20 cellular contexts compared by ENCODE assay signal in the genomic region with DNA sequence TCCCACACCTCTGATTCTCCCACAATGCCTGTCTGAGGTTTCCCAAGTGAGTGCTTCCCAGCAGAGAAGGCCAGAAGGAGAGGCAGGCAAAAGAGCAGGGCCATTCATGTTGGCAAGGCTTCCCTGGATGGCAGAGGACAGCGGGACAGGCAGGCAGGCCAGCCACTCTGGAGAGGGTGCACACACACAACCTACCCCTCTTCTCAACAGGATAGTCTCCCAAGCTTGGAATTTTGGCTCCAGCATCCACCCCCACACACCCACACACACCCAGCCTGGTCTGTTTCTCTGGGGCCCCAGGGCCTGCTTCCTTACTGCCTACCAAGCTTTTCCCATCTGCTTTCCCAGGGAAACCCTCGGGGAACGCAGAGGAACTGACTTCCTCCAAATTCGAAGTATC. TPM values are rescaled to one million over a fixed set of nuclear protein-coding genes. Genes with fewer than 3 reads are reported as not detected.
DNase-seq lines count a peak whose midpoint lies in the region; ATAC-seq and TF ChIP-seq lines count a peak whose summit lies in the region.
"Had no signal": no experiment of that assay in that cellular context is flagged by ENCODE, and none has a peak within 500 bp of the region (broad histone marks: within the 10 kb centered on the region; RNA-seq: fewer than 3 reads in every experiment).

No MANE protein-coding gene starts in this region.

- no peak overlapping the region for H4K91ac ChIP-seq in neuronal stem cell (ENCODE audit: low read depth, low read length, poor library complexity)

- H3K27ac ChIP-seq in RWPE1 (peak overlapping the region; percentile 12; the same call in 1 of the 2 replicates), endodermal cell (ENCODE audit: low read depth, low read length) (no peak overlapping the region), neuronal stem cell (replicated peaks; ENCODE audit: low read length) (no peak overlapping the region)
- H3K27ac ChIP-seq: A549, PC-9, SJSA1 had no signal

- no peak overlapping the region for H4K8ac ChIP-seq in neuronal stem cell (ENCODE audit: low read depth, low read length)

- H2AK5ac ChIP-seq in neuronal stem cell (ENCODE audit: low read depth, low read length) = peak overlapping the region; percentile 82

- H3K36me3 Mint-ChIP-seq in endodermal cell (ENCODE audit: low read depth) = no peaks in the 10 kb centered on the region
- H3K36me3 Mint-ChIP-seq: CD8-positive, alpha-beta T cell had no signal

- ATAC-seq in GM21526 (IDR thresholded peaks at IDR 0.05; ENCODE audit: low FRiP score, unreplicated experiment) = no peak
- ATAC-seq: CD8-positive, alpha-beta T cell; HCT116 had no signal

- H3K23ac ChIP-seq in neuronal stem cell (ENCODE audit: low read depth, low read length, poor library complexity) = no peak overlapping the region

- no peaks in the 10 kb centered on the region for H3K9me3 Mint-ChIP-seq in endodermal cell
- H3K9me3 Mint-ChIP-seq: CD8-positive, alpha-beta T cell had no signal

- no peak overlapping the region for H3K14ac ChIP-seq in neuronal stem cell (ENCODE audit: low read length)

- POLR2A ChIA-PET in RWPE1 (lab: Yijun Ruan, JAX; ENCODE audit: low non-redundant PET) = interaction anchor here (0.6 kb wide), 1 partner anchor 10 kb away, joined by 5 read pairs; no protein-coding TSS in a partner anchor

- H3K27ac Mint-ChIP-seq in endodermal cell = no peak overlapping the region
- H3K27ac Mint-ChIP-seq: CD8-positive, alpha-beta T cell had no signal

- CTCF ChIA-PET in RWPE1 (lab: Yijun Ruan, JAX) = no interaction called here

- no peak overlapping the region for H3K4me3 Mint-ChIP-seq in endodermal cell
- H3K4me3 Mint-ChIP-seq: CD8-positive, alpha-beta T cell had no signal

- H3K9ac ChIP-seq in endodermal cell (ENCODE audit: extremely low read depth, low read length, poor library complexity, severe bottlenecking) (no peak overlapping the region), neuronal stem cell (ENCODE audit: low read depth, low read length, poor library complexity) (no peak overlapping the region)

- H3K27me3 ChIP-seq in endodermal cell (ENCODE audit: control insufficient read depth, insufficient read depth, low read length, poor library complexity, severe bottlenecking) = peaks cover 12% of the 10 kb centered on the region
- peaks cover 0 to 12% (median 0%) of the 10 kb centered on the region in 3 experiments for H3K27me3 ChIP-seq in neuronal stem cell (ENCODE audit: control insufficient read depth in 3 of 3, insufficient read depth in 3 of 3, low read depth in 1 of 3, low read length in 3 of 3)
- H3K27me3 ChIP-seq: SJSA1 had no signal

- no peaks in the 10 kb centered on the region for H3K9me3 ChIP-seq in endodermal cell (ENCODE audit: control insufficient read depth, low read length)
- no peaks in the 10 kb centered on the region for H3K9me3 ChIP-seq in neuronal stem cell (replicated peaks in 1 of 2; ENCODE audit: control insufficient read depth in 2 of 2, insufficient read depth in 1 of 2, low read depth in 1 of 2, low read length in 2 of 2)
- H3K9me3 ChIP-seq: A549, Caco-2, SJSA1 had no signal

- H3K18ac ChIP-seq in neuronal stem cell (ENCODE audit: low read length) = no peak overlapping the region

- no peaks in the 10 kb centered on the region for H3K79me1 ChIP-seq in neuronal stem cell (ENCODE audit: low read depth, low read length)

- H2BK15ac ChIP-seq in neuronal stem cell (ENCODE audit: low read length) = no peak overlapping the region

- DNase-seq in RWPE1 (ENCODE audit: low spot score) (no peak), endodermal cell (peak; percentile 52), neuronal stem cell (ENCODE audit: low spot score) (no peak), NOMO-1 treated with dmso at 0.1 percent for 144 hours (lab: John Stamatoyannopoulos, UW; ENCODE audit: unreplicated experiment) (no peak), Ammon's horn (ENCODE audit: low spot score) (no peak)
- no peak for DNase-seq in activated T-cell treated with anti-CD3 and anti-CD28 coated beads, Interleukin-2, amount 50 U/mL, for 1 hour
- DNase-seq: AML-193; CD8-positive, alpha-beta T cell; Kasumi-1; NCI-H1105; NCI-H1436 treated with DMSO at 0.1 percent for 48 hours; NCI-H187 treated with DMSO at 0.1 percent for 48 hours; NCI-H2171 treated with DMSO at 0.1 percent for 48 hours; NCI-H774; PC-9 had no signal

- H2AFZ ChIP-seq in neuronal stem cell (ENCODE audit: low read length) = peak overlapping the region; percentile 56
- H2AFZ ChIP-seq: PC-9 had no signal

- H3K4me3 ChIP-seq in endodermal cell (ENCODE audit: low read length) (no peak overlapping the region), neuronal stem cell (ENCODE audit: low read length in 2 of 2) (no peak overlapping the region)
- H3K4me3 ChIP-seq: A549, PC-9, SJSA1 had no signal

- peaks cover 39% of the 10 kb centered on the region for H3K27me3 Mint-ChIP-seq in endodermal cell (ENCODE audit: insufficient read depth)

- H2BK12ac ChIP-seq in neuronal stem cell (ENCODE audit: low read length) = no peak overlapping the region

- no peak overlapping the region for H3K4ac ChIP-seq in neuronal stem cell (ENCODE audit: low read length)

- no peak overlapping the region for H2BK120ac ChIP-seq in neuronal stem cell (ENCODE audit: low read depth, low read length)

- H3K4me1 Mint-ChIP-seq in endodermal cell = peaks cover 7% of the 10 kb centered on the region

- TF ChIP-seq CTCF in RWPE1 (conservative IDR thresholded peaks at IDR 0.05; ENCODE audit: low read depth) (no peak), endodermal cell (conservative IDR thresholded peaks at IDR 0.05) (no peak)

- no peak overlapping the region for H3K4me2 ChIP-seq in neuronal stem cell (ENCODE audit: insufficient read depth, low read length, poor library complexity, severe bottlenecking)
- H3K4me2 ChIP-seq: A549, PC-9 had no signal

- H3K4me1 ChIP-seq in endodermal cell (ENCODE audit: control insufficient read depth, insufficient read depth, low read length) = no peaks in the 10 kb centered on the region
- H3K4me1 ChIP-seq in neuronal stem cell (ENCODE audit: control insufficient read depth in 2 of 2, insufficient read depth in 1 of 2, low read depth in 1 of 2, low read length in 2 of 2) = peaks cover 0 to 3% of the 10 kb centered on the region in 2 donors
- H3K4me1 ChIP-seq: A549, SJSA1 had no signal

- H2BK5ac ChIP-seq in neuronal stem cell (ENCODE audit: low read length) = peak overlapping the region; percentile 49

- WGBS in endodermal cell (ENCODE audit: insufficient coverage in 1 of 2, insufficient read length in 1 of 2), 2 experiments = 77 to 83% methylated on average over 3 to 4 of the region's 4 CpGs
- no CpG with 5 or more reads among the region's 4 CpGs for WGBS in neuronal stem cell (ENCODE audit: extremely low coverage in 2 of 2, insufficient read length in 2 of 2, insufficient replicate concordance in 1 of 2), 2 donors

- H3K36me3 ChIP-seq in endodermal cell (ENCODE audit: control insufficient read depth, insufficient read depth, low read length) (no peaks in the 10 kb centered on the region), neuronal stem cell (replicated peaks in 1 of 2; ENCODE audit: control insufficient read depth in 2 of 2, insufficient read depth in 2 of 2, low read length in 2 of 2) (no peaks in the 10 kb centered on the region)
- H3K36me3 ChIP-seq: SJSA1 had no signal

RNA-seq across cellular contexts. Expression of a gene that starts 15.4 kb away (rescaled TPM):
- total RNA-seq in endodermal cell = 10 to 100 TPM; 49.6 to 96.6 TPM
- polyA plus RNA-seq in endodermal cell (2013, experiment 1 of 2) = 76.4 TPM
- polyA plus RNA-seq in endodermal cell (2013, experiment 2 of 2) = 79.6 TPM
- polyA plus RNA-seq in neuronal stem cell (2013, experiment 1 of 2) = 60.2 TPM
- polyA plus RNA-seq in neuronal stem cell (2013, experiment 2 of 2) = 61.2 TPM

RNA-seq across cellular contexts. Expression of a gene that starts 16.7 kb away (rescaled TPM):
- total RNA-seq in endodermal cell = 1 to 10 TPM; 4.2 to 5.2 TPM
- 19.3 TPM for polyA plus RNA-seq in endodermal cell (2013, experiment 1 of 2)
- 17.1 TPM for polyA plus RNA-seq in endodermal cell (2013, experiment 2 of 2)
- polyA plus RNA-seq in neuronal stem cell (2013, experiment 1 of 2) = 15.9 TPM
- 15.8 TPM for polyA plus RNA-seq in neuronal stem cell (2013, experiment 2 of 2)

RNA-seq across cellular contexts. Expression of a gene that starts 44.5 kb away (rescaled TPM):
- total RNA-seq in endodermal cell = 100 to 1,000 TPM; 118 to 125 TPM
- 161 TPM for polyA plus RNA-seq in endodermal cell (2013, experiment 1 of 2)
- 129 TPM for polyA plus RNA-seq in endodermal cell (2013, experiment 2 of 2)
- polyA plus RNA-seq in neuronal stem cell (2013, experiment 1 of 2) = 125 TPM
- 122 TPM for polyA plus RNA-seq in neuronal stem cell (2013, experiment 2 of 2)
